ENCODE assay signal across 25 cellular contexts in the genomic region with DNA sequence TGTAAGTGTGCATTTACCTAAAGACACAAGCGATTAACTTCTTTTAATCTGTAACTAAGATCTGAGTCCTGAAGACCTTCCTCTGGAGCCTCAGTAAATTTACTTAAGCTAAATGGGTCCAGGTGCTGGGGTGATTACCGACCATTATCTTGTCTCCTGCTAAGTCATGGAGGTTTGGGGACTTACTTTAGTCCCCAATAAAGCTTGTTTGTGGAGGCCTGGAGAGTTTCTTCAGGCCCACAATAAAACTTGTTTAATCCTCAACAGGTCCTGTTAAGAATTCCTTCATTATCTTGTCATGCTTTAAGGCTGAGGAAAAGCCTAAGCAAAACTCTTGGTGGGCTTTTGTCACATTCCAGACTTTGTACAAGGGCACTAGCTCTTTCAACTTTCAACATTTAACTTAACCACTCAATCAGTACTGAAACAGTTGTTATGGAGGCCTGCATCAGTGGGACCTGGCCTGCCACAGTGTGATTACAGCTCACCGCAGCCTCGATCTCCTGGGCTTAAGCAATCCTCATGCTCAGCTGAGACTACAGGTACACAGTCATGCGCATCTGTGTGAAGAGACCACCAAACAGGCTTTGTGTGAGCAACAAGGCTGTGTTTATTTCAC.
DNase-seq lines count a peak whose midpoint lies in the region; ATAC-seq and TF ChIP-seq lines count a peak whose summit lies in the region.
"Had no signal": no experiment of that assay in that cellular context is flagged by ENCODE, and none has a peak within 500 bp of the region (broad histone marks: within the 10 kb centered on the region; RNA-seq: fewer than 3 reads in every experiment).

No MANE protein-coding gene starts in this region.

- intact Hi-C loops in tibial artery (cut with DNase I; ENCODE audit: low total_unique reads): no loop called here

- H3K36me3 Mint-ChIP-seq in nephron progenitor cell (ENCODE audit: low read depth): peaks cover 5% of the 10 kb centered on the region

- TF ChIP-seq CTCF in fibroblast of villous mesenchyme (IDR thresholded peaks at IDR 0.05; ENCODE audit: insufficient read depth, low read depth, low read length): no peak
- no peak for TF ChIP-seq CTCF in nephron progenitor cell (IDR thresholded peaks at IDR 0.05)
- TF ChIP-seq CTCF in tibial artery (IDR thresholded peaks at IDR 0.05): no peak

- no peak for ATAC-seq in GM21367 (IDR thresholded peaks at IDR 0.05; ENCODE audit: unreplicated experiment)
- ATAC-seq in GM18858 (IDR thresholded peaks at IDR 0.05; ENCODE audit: unreplicated experiment): no peak

- peaks cover 14% of the 10 kb centered on the region for H3K4me1 Mint-ChIP-seq in nephron progenitor cell

- peak; percentile 69 for DNase-seq in ELF-1 (ENCODE audit: low read depth, low spot score)
- peak; percentile 90 for DNase-seq in NCI-H82 (lab: John Stamatoyannopoulos, UW)
- peak; percentile 18 for DNase-seq in fibroblast of villous mesenchyme (ENCODE audit: low read depth)
- DNase-seq in nephron progenitor cell: no peak
- no peak for DNase-seq in tibial artery
- DNase-seq in activated CD4-positive, alpha-beta T cell treated with anti-CD3 and anti-CD28 coated beads for 48 hours: no peak
- DNase-seq: AML-193; CD4-positive, alpha-beta T cell; GDM1; GM23248; HFFc6; IMR-90; KG1; MG63; NCI-H1694; NCI-H2029 treated with DMSO at 0.1 percent for 48 hours; NCI-H446 treated with DMSO at 0.1 percent for 48 hours; NCI-H526 treated with DMSO at 0.1 percent for 48 hours; SIG-M5; SK-N-SH; SW 1271 had no signal

- no peaks in the 10 kb centered on the region for H3K27me3 ChIP-seq in tibial artery
- H3K27me3 ChIP-seq: BLaER1 treated with 17β-estradiol and CSF1 and Interleukin-3, amounts not matched to agents 10 nM and 100 nM; MG63 had no signal

- H3K4me3 Mint-ChIP-seq in nephron progenitor cell: no peak overlapping the region
- H3K4me3 Mint-ChIP-seq: CD4-positive, alpha-beta T cell; HFFc6 had no signal

- no peak overlapping the region for H3K27ac ChIP-seq in tibial artery
- H3K27ac ChIP-seq: BLaER1 treated with 17β-estradiol and CSF1 and Interleukin-3, amounts not matched to agents 10 nM and 100 nM; GM23248 had no signal

- peaks cover 0 to 2% (median under 1%) of the 10 kb centered on the region in 4 donors for H3K4me1 ChIP-seq in tibial artery
- H3K4me1 ChIP-seq: BLaER1 treated with 17β-estradiol and CSF1 and Interleukin-3, amounts not matched to agents 10 nM and 100 nM; HAP-1 had no signal

- H3K27ac Mint-ChIP-seq in nephron progenitor cell: peak overlapping the region; percentile 44
- H3K27ac Mint-ChIP-seq: CD4-positive, alpha-beta T cell; HFFc6 had no signal

- H3K36me3 ChIP-seq in tibial artery: no peaks in the 10 kb centered on the region
- H3K36me3 ChIP-seq: BLaER1 treated with 17β-estradiol and CSF1 and Interleukin-3, amounts not matched to agents 10 nM and 100 nM; HAP-1; MG63 had no signal

- H3K9me3 Mint-ChIP-seq in nephron progenitor cell: peaks cover 5% of the 10 kb centered on the region
- H3K9me3 Mint-ChIP-seq: CD4-positive, alpha-beta T cell; HFFc6 had no signal

- no peaks in the 10 kb centered on the region for H3K9me3 ChIP-seq in tibial artery
- H3K9me3 ChIP-seq: BLaER1 treated with 17β-estradiol and CSF1 and Interleukin-3, amounts not matched to agents 10 nM and 100 nM; HAP-1; MG63; SK-N-SH had no signal

- H3K4me3 ChIP-seq in fibroblast of villous mesenchyme (ENCODE audit: low read depth, low read length) (no peak overlapping the region), tibial artery (no peak overlapping the region)
- H3K4me3 ChIP-seq: BLaER1 treated with 17β-estradiol and CSF1 and Interleukin-3, amounts not matched to agents 10 nM and 100 nM; GM23248; HAP-1; MG63 had no signal

- peaks cover 3% of the 10 kb centered on the region for H3K27me3 Mint-ChIP-seq in nephron progenitor cell (ENCODE audit: low read depth, poor library complexity)

Comparison
In these comparisons a context has a peak if more than half of its experiments do, and no peak if none do; other contexts are left out.
1. DNase-seq: peak in ELF-1 (single experiment), NCI-H82 (single experiment) and fibroblast of villous mesenchyme (single experiment); none in nephron progenitor cell (single experiment), tibial artery (0 of 2) and activated CD4-positive, alpha-beta T cell treated with anti-CD3 and anti-CD28 coated beads for 48 hours (single experiment).